Comparison of ENCODE assay signal across 21 cellular contexts in genomic region chr15:38471974-38472373, GRCh38.
"Had no signal": no experiment of that assay in that cellular context is flagged by ENCODE, and none has a peak within 500 bp of the region (broad histone marks: within the 10 kb centered on the region; RNA-seq: fewer than 3 reads in every experiment).

No MANE protein-coding gene starts in this region.

- FAIRE-seq: endometrium, kidney, pancreas had no signal

- ATAC-seq: esophagus mucosa, gastroesophageal sphincter, left cardiac atrium, lower lobe of right lung, pancreas, sciatic nerve had no signal

- H3K4me3 ChIP-seq: gastroesophageal sphincter, left ventricle myocardium inferior, lower lobe of right lung, pancreas, prostate gland, stomach, thoracic aorta had no signal

- H3K27me3 ChIP-seq: gastroesophageal sphincter, pancreas, stomach had no signal

- DNase-seq: effector memory CD4-positive, alpha-beta T cell; foreskin fibroblast; glutamatergic neuron; kidney; left cardiac atrium; left ventricle myocardium inferior; lower lobe of right lung; midbrain; naive B cell; occipital lobe; pancreas; stimulated activated CD4-positive, alpha-beta T cell treated with anti-CD3 and anti-CD28 coated beads, Interleukin-12 subunit alpha, Interleukin-12 subunit beta, amount 100 ng/mL, for 4 hours; stimulated activated naive CD4-positive, alpha-beta T cell; stomach; substantia nigra had no signal

- H3K27ac ChIP-seq: gastroesophageal sphincter, left ventricle myocardium inferior, lower lobe of right lung, pancreas, prostate gland, stomach, thoracic aorta had no signal

- H3K9me3 ChIP-seq: gastroesophageal sphincter, left ventricle myocardium inferior, lower lobe of right lung, pancreas, prostate gland, stomach, thoracic aorta had no signal

- H3K36me3 ChIP-seq: prostate gland had no signal

- H3K4me1 ChIP-seq: gastroesophageal sphincter, left ventricle myocardium inferior, lower lobe of right lung, pancreas, prostate gland, stomach had no signal
